Comparison of ENCODE assay signal across 1 cellular context in genomic region chrX:663841-664240, GRCh38.
TF ChIP-seq lines count a peak whose summit lies in the region.

No MANE protein-coding gene starts in this region.

TF ChIP-seq in H1, 55 proteins besides CTCF, POLR2A, EP300 and RAD21 (continued from another document):
- TF ChIP-seq ATF2 (IDR thresholded peaks at IDR 0.05; ENCODE audit: low read length) (no peak), RFX5 (IDR thresholded peaks at IDR 0.05; ENCODE audit: borderline replicate concordance, low read depth, low read length) (no peak), TCF12 (IDR thresholded peaks at IDR 0.05; ENCODE audit: low read depth, low read length) (no peak)
TF ChIP-seq in H1: peak in this region for 0.
